Comparison of ENCODE assay signal across 12 cellular contexts in genomic region chr2:58553937-58554336, GRCh38.
DNase-seq lines count a peak whose midpoint lies in the region; ATAC-seq, FAIRE-seq and TF ChIP-seq lines count a peak whose summit lies in the region.
"Had no signal": no experiment of that assay in that cellular context is flagged by ENCODE, and none has a peak within 500 bp of the region (broad histone marks: within the 10 kb centered on the region; RNA-seq: fewer than 3 reads in every experiment).

No MANE protein-coding gene starts in this region.

- H3K27me3 Mint-ChIP-seq in neural progenitor cell (ENCODE audit: insufficient read depth, low read depth) = no peaks in the 10 kb centered on the region

- TF ChIP-seq POLR2A in K562 (conservative IDR thresholded peaks at IDR 0.05) = no peak

- DNase-seq in GM10266 (ENCODE audit: extremely low spot score) (no peak), K562 (ENCODE audit: extremely low read depth in 1 of 4, low spot score in 3 of 4) (peak in 2 of 4 experiments; percentile 9 to 32), neural progenitor cell (ENCODE audit: low spot score) (peak; percentile 46), NCI-H1694 (lab: John Stamatoyannopoulos, UW) (no peak), glomerular visceral epithelial cell (ENCODE audit: extremely low spot score) (no peak)
- DNase-seq: kidney, NCI-H1105, SHP77 treated with DMSO at 0.1 percent for 48 hours, stomach had no signal

- CTCF ChIA-PET in K562 (lab: Yijun Ruan, JAX; ENCODE audit: low intra/inter-chr PET ratio) = interaction anchor here (0.6 to 0.8 kb wide), 2 partner anchors 646 to 794 kb away, joined by 3 read pairs; no protein-coding TSS in a partner anchor

- BruUV-seq in K562 (replicated peaks; lab: Mats Ljungman, UMichigan) = no TSS peak

- H3K27ac ChIP-seq in K562 (ENCODE audit: extremely low read depth, low read depth, low read length) (no peak overlapping the region), neural progenitor cell (no peak overlapping the region)
- H3K27ac ChIP-seq: stomach had no signal

- H3K4me2 ChIP-seq in K562 (ENCODE audit: insufficient read depth, low read length) (no peak overlapping the region), neural progenitor cell (no peak overlapping the region)

- H3K27me3 ChIP-seq in K562 (ENCODE audit: control insufficient read depth in 2 of 2, insufficient read depth in 2 of 2, low read length in 2 of 2) (no peaks in the 10 kb centered on the region), neural progenitor cell (no peaks in the 10 kb centered on the region)
- H3K27me3 ChIP-seq: stomach had no signal

- H3K9me1 ChIP-seq in K562 (ENCODE audit: control insufficient read depth, insufficient read depth, low read length) = no peaks in the 10 kb centered on the region

- in situ Hi-C loops in K562 (cut with MboI) = no loop called here

- TF ChIP-seq CTCF in GM10266 (IDR thresholded peaks at IDR 0.05; ENCODE audit: control insufficient read depth, insufficient read depth, low read depth, missing control alignments) (peak; percentile 42), K562 (IDR thresholded peaks at IDR 0.05 in 2 of 3, conservative IDR thresholded peaks at IDR 0.05 in 1 of 3; ENCODE audit: insufficient read depth in 2 of 3, low read depth in 1 of 3, low read length in 3 of 3) (peak; percentile 50 to 71 (median 56)), neural progenitor cell (IDR thresholded peaks at IDR 0.05) (peak; percentile 53)

- H3K36me3 Mint-ChIP-seq in neural progenitor cell = no peaks in the 10 kb centered on the region

- ATAC-seq in HG02885 (IDR thresholded peaks at IDR 0.05; ENCODE audit: poor library complexity, unreplicated experiment) (peak; percentile 62), K562 (peak; percentile 87), GM18517 (IDR thresholded peaks at IDR 0.05; ENCODE audit: unreplicated experiment) (no peak)

- TF ChIP-seq EP300 in K562 (IDR thresholded peaks at IDR 0.05; ENCODE audit: low read length) = no peak

- H3K9ac ChIP-seq in K562 (ENCODE audit: insufficient read depth in 1 of 2, low read depth in 2 of 2, low read length in 2 of 2) (no peak overlapping the region), neural progenitor cell (no peak overlapping the region)

- H3K4me3 ChIP-seq in K562 (no peak overlapping the region), neural progenitor cell (no peak overlapping the region)
- H3K4me3 ChIP-seq: stomach had no signal

- H3K36me3 ChIP-seq in K562 (ENCODE audit: control insufficient read depth, insufficient read depth, low read length) (no peaks in the 10 kb centered on the region), neural progenitor cell (no peaks in the 10 kb centered on the region)
- H3K36me3 ChIP-seq: stomach had no signal

- POLR2A ChIA-PET in K562 (lab: Yijun Ruan, JAX) = interaction anchor here (1.1 kb wide), 1 partner anchor 833 kb away, joined by 5 read pairs; no protein-coding TSS in a partner anchor

- WGBS in K562 (ENCODE audit: insufficient coverage, low coverage, missing lambda C conversion rate) = 3% methylated on average over 2 of the region's 2 CpGs

- H3K9me3 ChIP-seq in K562 (replicated peaks; ENCODE audit: control insufficient read depth, insufficient read depth, low read depth, low read length) (no peaks in the 10 kb centered on the region), neural progenitor cell (ENCODE audit: low read depth) (no peaks in the 10 kb centered on the region)
- H3K9me3 ChIP-seq: stomach had no signal

- H4K20me1 ChIP-seq in K562 (replicated peaks; ENCODE audit: control insufficient read depth, insufficient read depth, low read length) = no peaks in the 10 kb centered on the region
- no peaks in the 10 kb centered on the region for H4K20me1 ChIP-seq in neural progenitor cell (ENCODE audit: low read depth)

- no peaks in the 10 kb centered on the region for H3K79me2 ChIP-seq in K562 (ENCODE audit: control insufficient read depth, insufficient read depth, low read length)
- H3K79me2 ChIP-seq in neural progenitor cell (ENCODE audit: low read depth) = no peaks in the 10 kb centered on the region

- no peak overlapping the region for H3K27ac Mint-ChIP-seq in neural progenitor cell

- no peaks in the 10 kb centered on the region for H3K9me3 Mint-ChIP-seq in neural progenitor cell

- peaks cover 2% of the 10 kb centered on the region for H3K4me1 Mint-ChIP-seq in neural progenitor cell

- peaks cover 6% of the 10 kb centered on the region for H3F3A ChIP-seq in neural progenitor cell (ENCODE audit: low read depth)

- peak; percentile 43 to 72 for TF ChIP-seq RAD21 in K562 (CRISPR knock-in tag; conservative IDR thresholded peaks at IDR 0.05 in 1 of 2, IDR thresholded peaks at IDR 0.05 in 1 of 2)

- H3K4me3 Mint-ChIP-seq in neural progenitor cell = no peak overlapping the region

- no peaks in the 10 kb centered on the region for H3K4me1 ChIP-seq in K562 (replicated peaks in 1 of 2; ENCODE audit: control insufficient read depth in 2 of 2, insufficient read depth in 2 of 2, low read length in 2 of 2)
- H3K4me1 ChIP-seq in neural progenitor cell = peaks cover 9% of the 10 kb centered on the region
- H3K4me1 ChIP-seq: stomach had no signal

- 0 out of 2 replicates have a peak overlapping the region, but pooled peaks have one; percentile 3 for H2AFZ ChIP-seq in K562 (ENCODE audit: low read depth, low read length)
- no peak overlapping the region for H2AFZ ChIP-seq in neural progenitor cell (replicated peaks)

- intact Hi-C loops in K562 (cut with micrococcal nuclease) = loop anchor here (1.0 kb wide), 1 partner anchor 648 kb away; no protein-coding TSS in a partner anchor

- no peak for FAIRE-seq in K562 (lab: Jason Lieb, UNC)
- FAIRE-seq: colon, kidney had no signal

TF ChIP-seq in K562, 482 proteins besides CTCF, POLR2A, EP300 and RAD21:
- TF ChIP-seq, protein P1, sequence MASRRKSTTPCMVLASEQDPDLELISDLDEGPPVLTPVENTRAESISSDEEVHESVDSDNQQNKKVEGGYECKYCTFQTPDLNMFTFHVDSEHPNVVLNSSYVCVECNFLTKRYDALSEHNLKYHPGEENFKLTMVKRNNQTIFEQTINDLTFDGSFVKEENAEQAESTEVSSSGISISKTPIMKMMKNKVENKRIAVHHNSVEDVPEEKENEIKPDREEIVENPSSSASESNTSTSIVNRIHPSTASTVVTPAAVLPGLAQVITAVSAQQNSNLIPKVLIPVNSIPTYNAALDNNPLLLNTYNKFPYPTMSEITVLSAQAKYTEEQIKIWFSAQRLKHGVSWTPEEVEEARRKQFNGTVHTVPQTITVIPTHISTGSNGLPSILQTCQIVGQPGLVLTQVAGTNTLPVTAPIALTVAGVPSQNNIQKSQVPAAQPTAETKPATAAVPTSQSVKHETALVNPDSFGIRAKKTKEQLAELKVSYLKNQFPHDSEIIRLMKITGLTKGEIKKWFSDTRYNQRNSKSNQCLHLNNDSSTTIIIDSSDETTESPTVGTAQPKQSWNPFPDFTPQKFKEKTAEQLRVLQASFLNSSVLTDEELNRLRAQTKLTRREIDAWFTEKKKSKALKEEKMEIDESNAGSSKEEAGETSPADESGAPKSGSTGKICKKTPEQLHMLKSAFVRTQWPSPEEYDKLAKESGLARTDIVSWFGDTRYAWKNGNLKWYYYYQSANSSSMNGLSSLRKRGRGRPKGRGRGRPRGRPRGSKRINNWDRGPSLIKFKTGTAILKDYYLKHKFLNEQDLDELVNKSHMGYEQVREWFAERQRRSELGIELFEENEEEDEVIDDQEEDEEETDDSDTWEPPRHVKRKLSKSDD (conservative IDR thresholded peaks at IDR 0.05; ENCODE audit: low read length) = no peak
- TF ChIP-seq ZNF668 (CRISPR knock-in tag; IDR thresholded peaks at IDR 0.05) (no peak), ZNF830 (CRISPR knock-in tag; IDR thresholded peaks at IDR 0.05) (no peak), SMC3 (conservative IDR thresholded peaks at IDR 0.05; ENCODE audit: insufficient read depth, low read depth, low read length) (peak; percentile 36; the same call in 1 of the 2 replicates), MAFG (tag; conservative IDR thresholded peaks at IDR 0.05) (no peak), NUFIP1 (IDR thresholded peaks at IDR 0.05; ENCODE audit: partially characterized antibody) (no peak)
TF ChIP-seq in K562: peak in this region for 1.
